Comparison of ENCODE assay signal across 1 cellular context in the genomic region with DNA sequence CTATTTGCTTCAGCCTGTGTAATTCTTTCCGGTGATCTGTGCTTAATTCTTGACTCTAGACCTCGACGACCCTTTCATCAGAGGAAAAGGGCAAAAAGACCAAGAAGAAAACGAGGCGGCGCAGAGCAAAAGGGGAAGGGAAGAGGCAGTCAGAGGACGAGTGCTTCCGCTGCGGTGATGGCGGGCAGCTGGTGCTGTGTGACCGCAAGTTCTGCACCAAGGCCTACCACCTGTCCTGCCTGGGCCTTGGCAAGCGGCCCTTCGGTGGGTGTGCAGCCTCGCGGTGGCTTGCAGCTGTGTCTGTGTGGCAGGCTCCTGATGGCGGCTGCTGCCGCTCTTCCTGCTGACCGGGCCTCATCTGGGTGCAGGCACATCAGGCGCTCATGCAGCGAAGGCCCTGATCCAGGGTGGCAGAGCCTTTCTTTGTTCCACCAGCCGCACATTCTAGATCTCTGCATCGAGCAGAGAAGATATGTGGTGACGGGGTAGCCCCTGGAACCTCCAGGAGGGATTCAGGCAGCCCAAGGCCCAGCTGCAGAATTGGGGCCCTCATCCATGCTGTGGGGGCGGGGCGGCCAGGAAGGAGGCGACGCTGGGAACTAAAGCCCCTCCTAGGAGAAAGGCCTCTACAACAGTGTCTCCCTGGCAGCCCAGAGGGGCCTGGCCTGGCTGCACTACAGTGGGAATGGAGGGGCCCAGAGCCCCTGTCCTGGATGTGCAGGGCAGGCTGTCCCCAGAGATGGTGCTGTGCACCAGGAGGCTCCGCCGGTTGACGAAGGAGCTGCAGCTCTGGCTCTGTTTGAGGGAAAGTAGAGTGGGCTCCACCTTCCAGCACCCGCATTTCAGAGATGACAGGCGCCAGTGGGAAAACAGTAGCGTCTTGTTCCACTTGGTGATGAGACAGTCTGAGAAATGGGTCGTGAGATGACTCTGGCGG.
TF ChIP-seq lines count a peak whose summit lies in the region.

No MANE protein-coding gene starts in this region.

TF ChIP-seq in K562, 482 proteins besides CTCF, POLR2A, EP300 and RAD21:
- TF ChIP-seq POLR2G (IDR thresholded peaks at IDR 0.05; ENCODE audit: low read depth, low read length) (peak; percentile 52; the same call in 1 of the 2 replicates), ZNF785 (CRISPR knock-in tag; IDR thresholded peaks at IDR 0.05) (no peak)
